ENCODE assay signal across 13 cellular contexts in genomic region chr15:83626171-83626802, GRCh38. TPM values are rescaled to one million over a fixed set of nuclear protein-coding genes. Genes with fewer than 3 reads are reported as not detected.
A peak's percentile ranks its signal among the peaks of the same experiment; 100 is the strongest.
DNase-seq lines count a peak whose midpoint lies in the region; ATAC-seq and TF ChIP-seq lines count a peak whose summit lies in the region.
"Had no signal": no experiment of that assay in that cellular context is flagged by ENCODE, and none has a peak within 500 bp of the region (broad histone marks: within the 10 kb centered on the region; RNA-seq: fewer than 3 reads in every experiment).

No MANE protein-coding gene starts in this region.

- no peak overlapping the region for H3K27ac Mint-ChIP-seq in activated naive CD4-positive, alpha-beta T cell treated with anti-CD3 and anti-CD28 coated beads, Interleukin-2, amount 50 U/mL, for 72 hours
- H3K27ac Mint-ChIP-seq in activated naive CD4-positive, alpha-beta T cell treated with anti-CD3 and anti-CD28 coated beads for 36 hours: no peak overlapping the region
- H3K27ac Mint-ChIP-seq in activated T-helper 17 cell treated with anti-CD3 and anti-CD28 coated beads, Interleukin-2, amount 50 U/mL, for 72 hours: no peak overlapping the region
- no peak overlapping the region for H3K27ac Mint-ChIP-seq in stimulated activated naive CD8-positive, alpha-beta T cell treated with anti-CD3 and anti-CD28 coated beads, Interleukin-15, amount 100 ng/mL, for 72 hours
- H3K27ac Mint-ChIP-seq in chondrocyte (ENCODE audit: unreplicated experiment): no peak overlapping the region
- H3K27ac Mint-ChIP-seq: stimulated activated memory B cell treated with anti-CD40 and anti-IgM and Interleukin-4, amounts not matched to agents 10 μg/mL and 1 μg/mL and 100 μg/mL, for 72 hours had no signal

- H3K4me3 Mint-ChIP-seq in activated naive CD4-positive, alpha-beta T cell treated with anti-CD3 and anti-CD28 coated beads for 36 hours: no peak overlapping the region
- H3K4me3 Mint-ChIP-seq in activated T-helper 17 cell treated with anti-CD3 and anti-CD28 coated beads, Interleukin-2, amount 50 U/mL, for 72 hours: no peak overlapping the region
- no peak overlapping the region for H3K4me3 Mint-ChIP-seq in stimulated activated naive CD8-positive, alpha-beta T cell treated with anti-CD3 and anti-CD28 coated beads, Interleukin-15, amount 100 ng/mL, for 72 hours
- H3K4me3 Mint-ChIP-seq in chondrocyte (ENCODE audit: unreplicated experiment): no peak overlapping the region
- H3K4me3 Mint-ChIP-seq: stimulated activated memory B cell treated with anti-CD40 and anti-IgM and Interleukin-4, amounts not matched to agents 10 μg/mL and 1 μg/mL and 100 μg/mL, for 72 hours had no signal

- CTCF ChIA-PET in activated naive CD4-positive, alpha-beta T cell treated with anti-CD3 and anti-CD28 coated beads for 36 hours (lab: Charles Lee): no interaction called here

- no peak for TF ChIP-seq CTCF in chondrocyte (IDR thresholded peaks at IDR 0.05)

- H3K4me1 Mint-ChIP-seq in activated naive CD4-positive, alpha-beta T cell treated with anti-CD3 and anti-CD28 coated beads for 36 hours (ENCODE audit: low read depth): no peaks in the 10 kb centered on the region
- H3K4me1 Mint-ChIP-seq in activated T-helper 17 cell treated with anti-CD3 and anti-CD28 coated beads, Interleukin-2, amount 50 U/mL, for 72 hours: no peaks in the 10 kb centered on the region
- no peaks in the 10 kb centered on the region for H3K4me1 Mint-ChIP-seq in stimulated activated naive CD8-positive, alpha-beta T cell treated with anti-CD3 and anti-CD28 coated beads, Interleukin-15, amount 100 ng/mL, for 72 hours
- H3K4me1 Mint-ChIP-seq in chondrocyte (ENCODE audit: low read depth): no peaks in the 10 kb centered on the region
- H3K4me1 Mint-ChIP-seq: stimulated activated memory B cell treated with anti-CD40 and anti-IgM and Interleukin-4, amounts not matched to agents 10 μg/mL and 1 μg/mL and 100 μg/mL, for 72 hours had no signal

- peak; percentile 78 to 99 for ATAC-seq in activated naive CD4-positive, alpha-beta T cell treated with anti-CD3 and anti-CD28 coated beads, Interleukin-2, amount 50 U/mL, for 72 hours
- peak; percentile 51 for ATAC-seq in activated T-helper 17 cell treated with anti-CD3 and anti-CD28 coated beads, Interleukin-2, amount 50 U/mL, for 72 hours (replicated peaks)
- peak; percentile 90 for ATAC-seq in stimulated activated naive CD8-positive, alpha-beta T cell treated with anti-CD3 and anti-CD28 coated beads, Interleukin-15, amount 100 ng/mL, for 72 hours
- ATAC-seq: stimulated activated memory B cell treated with anti-CD40 and anti-IgM and Interleukin-4, amounts not matched to agents 10 μg/mL and 1 μg/mL and 100 μg/mL, for 72 hours had no signal

- H3K27me3 Mint-ChIP-seq in activated naive CD4-positive, alpha-beta T cell treated with anti-CD3 and anti-CD28 coated beads for 36 hours (ENCODE audit: low read depth): peaks cover 2% of the 10 kb centered on the region
- H3K27me3 Mint-ChIP-seq in activated T-helper 17 cell treated with anti-CD3 and anti-CD28 coated beads, Interleukin-2, amount 50 U/mL, for 72 hours: peaks cover 4% of the 10 kb centered on the region
- no peaks in the 10 kb centered on the region for H3K27me3 Mint-ChIP-seq in stimulated activated naive CD8-positive, alpha-beta T cell treated with anti-CD3 and anti-CD28 coated beads, Interleukin-15, amount 100 ng/mL, for 72 hours
- no peaks in the 10 kb centered on the region for H3K27me3 Mint-ChIP-seq in chondrocyte (ENCODE audit: low read depth)
- H3K27me3 Mint-ChIP-seq: stimulated activated memory B cell treated with anti-CD40 and anti-IgM and Interleukin-4, amounts not matched to agents 10 μg/mL and 1 μg/mL and 100 μg/mL, for 72 hours had no signal

- intact Hi-C loops in activated naive CD4-positive, alpha-beta T cell treated with anti-CD3 and anti-CD28 coated beads for 36 hours (cut with micrococcal nuclease): no loop called here

- no peaks in the 10 kb centered on the region for H3K9me3 Mint-ChIP-seq in activated naive CD4-positive, alpha-beta T cell treated with anti-CD3 and anti-CD28 coated beads, Interleukin-2, amount 50 U/mL, for 72 hours
- no peaks in the 10 kb centered on the region for H3K9me3 Mint-ChIP-seq in activated naive CD4-positive, alpha-beta T cell treated with anti-CD3 and anti-CD28 coated beads for 36 hours
- no peaks in the 10 kb centered on the region for H3K9me3 Mint-ChIP-seq in activated T-helper 17 cell treated with anti-CD3 and anti-CD28 coated beads, Interleukin-2, amount 50 U/mL, for 72 hours
- peaks cover 8 to 9% of the 10 kb centered on the region in 2 donors for H3K9me3 Mint-ChIP-seq in stimulated activated naive CD8-positive, alpha-beta T cell treated with anti-CD3 and anti-CD28 coated beads, Interleukin-15, amount 100 ng/mL, for 72 hours
- peaks cover 4% of the 10 kb centered on the region for H3K9me3 Mint-ChIP-seq in chondrocyte (ENCODE audit: low read depth)

- H3K36me3 Mint-ChIP-seq in activated naive CD4-positive, alpha-beta T cell treated with anti-CD3 and anti-CD28 coated beads, Interleukin-2, amount 50 U/mL, for 72 hours: peaks cover 0 to 6% of the 10 kb centered on the region in 2 donors
- no peaks in the 10 kb centered on the region for H3K36me3 Mint-ChIP-seq in activated naive CD4-positive, alpha-beta T cell treated with anti-CD3 and anti-CD28 coated beads for 36 hours (ENCODE audit: low read depth)
- no peaks in the 10 kb centered on the region for H3K36me3 Mint-ChIP-seq in activated T-helper 17 cell treated with anti-CD3 and anti-CD28 coated beads, Interleukin-2, amount 50 U/mL, for 72 hours (ENCODE audit: low read depth)
- no peaks in the 10 kb centered on the region for H3K36me3 Mint-ChIP-seq in chondrocyte (ENCODE audit: low read depth)
- H3K36me3 Mint-ChIP-seq: stimulated activated memory B cell treated with anti-CD40 and anti-IgM and Interleukin-4, amounts not matched to agents 10 μg/mL and 1 μg/mL and 100 μg/mL, for 72 hours had no signal

- DNase-seq in activated naive CD4-positive, alpha-beta T cell treated with anti-CD3 and anti-CD28 coated beads, Interleukin-2, amount 50 U/mL, for 72 hours (ENCODE audit: low spot score in 2 of 2): peak in 1 of 2 donors; percentile 4
- no peak for DNase-seq in activated naive CD4-positive, alpha-beta T cell treated with anti-CD3 and anti-CD28 coated beads for 36 hours
- DNase-seq in glomerular visceral epithelial cell (ENCODE audit: extremely low spot score) (peak; percentile 60), NCI-H2081 treated with DMSO at 0.1 percent for 48 hours (lab: John Stamatoyannopoulos, UW) (no peak), chondrocyte (ENCODE audit: low spot score) (no peak), NCI-H774 (lab: John Stamatoyannopoulos, UW) (no peak)
- peak in 1 of 2 donors; percentile 33 for DNase-seq in stimulated activated naive CD8-positive, alpha-beta T cell treated with anti-CD3 and anti-CD28 coated beads, Interleukin-15, amount 100 ng/mL, for 72 hours
- DNase-seq: cerebellar nuclear complex, midbrain, NCI-H2107, T-helper 1 cell had no signal

RNA-seq across cellular contexts. Expression of gene ADAMTSL3, which starts 27.6 kb away (rescaled TPM):
- total RNA-seq in activated naive CD4-positive, alpha-beta T cell treated with anti-CD3 and anti-CD28 coated beads, Interleukin-2, amount 50 U/mL, for 72 hours: not detected
- total RNA-seq in activated naive CD4-positive, alpha-beta T cell treated with anti-CD3 and anti-CD28 coated beads for 36 hours: not detected
- total RNA-seq in activated T-helper 17 cell treated with anti-CD3 and anti-CD28 coated beads, Interleukin-2, amount 50 U/mL, for 72 hours: not detected
- 0.17 to 0.49 TPM in 2 of 3 replicates, not detected in the other for total RNA-seq in chondrocyte
